In the genomic region with DNA sequence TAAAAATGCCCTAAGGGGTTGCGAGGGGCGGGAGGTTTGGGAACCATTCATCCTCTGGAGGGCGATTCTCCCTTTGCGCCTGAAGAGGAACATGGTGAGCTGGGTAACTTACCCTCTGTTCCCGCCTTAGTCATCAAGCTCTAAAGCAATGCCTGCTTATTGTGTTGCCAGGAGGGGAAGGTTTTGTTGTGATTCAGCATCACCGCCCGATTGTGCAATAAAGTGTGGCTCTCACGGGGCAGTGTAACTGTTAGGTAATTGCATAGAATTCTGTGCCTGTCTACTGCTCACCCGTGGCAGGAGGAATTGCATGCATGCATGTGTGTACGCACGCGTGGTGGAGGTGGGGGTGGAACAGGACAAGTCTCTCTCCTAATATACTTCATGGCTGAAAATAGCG, we compare ENCODE assay signal across 12 cellular contexts.
DNase-seq lines count a peak whose midpoint lies in the region; ATAC-seq and TF ChIP-seq lines count a peak whose summit lies in the region.
"Had no signal": no experiment of that assay in that cellular context is flagged by ENCODE, and none has a peak within 500 bp of the region (broad histone marks: within the 10 kb centered on the region; RNA-seq: fewer than 3 reads in every experiment).

No MANE protein-coding gene starts in this region.

- H3K36me3 ChIP-seq in ACC112 (ENCODE audit: insufficient read depth, low read length) (no peaks in the 10 kb centered on the region), hepatocyte (replicated peaks; ENCODE audit: insufficient read depth, low read depth) (no peaks in the 10 kb centered on the region)
- H3K36me3 ChIP-seq: BLaER1 treated with 17β-estradiol and CSF1 and Interleukin-3, amounts not matched to agents 10 nM and 100 nM had no signal

- H3K79me2 ChIP-seq in ACC112 (ENCODE audit: control insufficient read depth, insufficient read depth, low read length, unreplicated experiment) = no peaks in the 10 kb centered on the region
- no peaks in the 10 kb centered on the region for H3K79me2 ChIP-seq in hepatocyte

- H3K4me3 ChIP-seq in ACC112 (ENCODE audit: low read depth, low read length) (no peak overlapping the region), hepatocyte (no peak overlapping the region)
- H3K4me3 ChIP-seq: BLaER1 treated with 17β-estradiol and CSF1 and Interleukin-3, amounts not matched to agents 10 nM and 100 nM had no signal

- no peak for TF ChIP-seq CTCF in HFFc6 (IDR thresholded peaks at IDR 0.05)
- no peak for TF ChIP-seq CTCF in hepatocyte (IDR thresholded peaks at IDR 0.05; ENCODE audit: poor library complexity)

- H3K4me1 Mint-ChIP-seq in HFFc6 (ENCODE audit: low read depth) = peaks cover 7% of the 10 kb centered on the region
- peaks cover 3% of the 10 kb centered on the region for H3K4me1 Mint-ChIP-seq in T-helper 17 cell

- peak overlapping the region; percentile 40 for H2AFZ ChIP-seq in ACC112 (ENCODE audit: low read length, unreplicated experiment)
- no peak overlapping the region for H2AFZ ChIP-seq in hepatocyte

- H3K4me2 ChIP-seq in hepatocyte = no peak overlapping the region
- H3K4me2 ChIP-seq: SK-N-SH had no signal

- no peaks in the 10 kb centered on the region for H4K20me1 ChIP-seq in hepatocyte (ENCODE audit: insufficient read depth, poor library complexity, severe bottlenecking)
- H4K20me1 ChIP-seq: BLaER1 treated with 17β-estradiol and CSF1 and Interleukin-3, amounts not matched to agents 10 nM and 100 nM had no signal

- H3K27ac Mint-ChIP-seq in HFFc6 (peak overlapping the region; percentile 50), T-helper 17 cell (peak overlapping the region; percentile 79)

- H3K9me3 Mint-ChIP-seq in HFFc6 = no peaks in the 10 kb centered on the region

- H3K27me3 Mint-ChIP-seq in HFFc6 (ENCODE audit: insufficient read depth) (no peaks in the 10 kb centered on the region; the same call in none of the 2 replicates), T-helper 17 cell (no peaks in the 10 kb centered on the region)

- no peaks in the 10 kb centered on the region for H3K36me3 Mint-ChIP-seq in HFFc6 (ENCODE audit: low read depth)
- H3K36me3 Mint-ChIP-seq in T-helper 17 cell (ENCODE audit: low read depth) = no peaks in the 10 kb centered on the region

- no peak for ATAC-seq in T-helper 17 cell
- ATAC-seq in GM19395 (IDR thresholded peaks at IDR 0.05; ENCODE audit: unreplicated experiment) = no peak
- no peak for ATAC-seq in Right ventricle myocardium inferior

- intact Hi-C loops in Right ventricle myocardium inferior (cut with DNase I) = no loop called here

- H3K9me3 ChIP-seq in T-helper 17 cell (ENCODE audit: control insufficient read depth, low read length, poor library complexity, severe bottlenecking) (no peaks in the 10 kb centered on the region), hepatocyte (ENCODE audit: low read depth) (no peaks in the 10 kb centered on the region)
- H3K9me3 ChIP-seq: SK-N-SH had no signal

- peak overlapping the region; percentile 83 for H3K27ac ChIP-seq in ACC112 (ENCODE audit: low read depth, low read length)
- no peak overlapping the region for H3K27ac ChIP-seq in hepatocyte

- 83% methylated on average over 13 of the region's 13 CpGs for WGBS in hepatocyte (ENCODE audit: low lambda C conversion rate, missing lambda C conversion rate)

- H3K4me1 ChIP-seq in ACC112 (ENCODE audit: control insufficient read depth, insufficient read depth, low read length, unreplicated experiment) (peaks cover 5% of the 10 kb centered on the region), hepatocyte (ENCODE audit: insufficient read depth) (no peaks in the 10 kb centered on the region)

- no peaks in the 10 kb centered on the region for H3K9me2 ChIP-seq in hepatocyte (replicated peaks; ENCODE audit: insufficient read depth)
- H3K9me2 ChIP-seq: SK-N-SH had no signal

- H3K27me3 ChIP-seq in ACC112 (ENCODE audit: insufficient read depth, low read length) (no peaks in the 10 kb centered on the region), hepatocyte (no peaks in the 10 kb centered on the region)
- H3K27me3 ChIP-seq: BLaER1 treated with 17β-estradiol and CSF1 and Interleukin-3, amounts not matched to agents 10 nM and 100 nM had no signal

- H3K4me3 Mint-ChIP-seq in HFFc6 (no peak overlapping the region), T-helper 17 cell (no peak overlapping the region)

- DNase-seq in HFFc6 = peak; percentile 75
- no peak for DNase-seq in T-helper 17 cell
- peak; percentile 72 for DNase-seq in hepatocyte (ENCODE audit: low spot score)
- no peak for DNase-seq in stimulated activated naive CD4-positive, alpha-beta T cell treated with Interleukin-2 at 50 U/mL for 16 hours (lab: John Stamatoyannopoulos, UW)
- no peak for DNase-seq in NCI-H446 (lab: John Stamatoyannopoulos, UW)
- DNase-seq in Right ventricle myocardium inferior (ENCODE audit: missing footprints) = no peak
- DNase-seq: NCI-H2107, nucleus accumbens, SK-N-SH had no signal

Comparison
In these comparisons a context has a peak if more than half of its experiments do, and no peak if none do; other contexts are left out.
1. DNase-seq: peak in HFFc6 (single experiment) and hepatocyte (single experiment); none in T-helper 17 cell (0 of 3), stimulated activated naive CD4-positive, alpha-beta T cell treated with Interleukin-2 at 50 U/mL for 16 hours (single experiment), NCI-H446 (0 of 2) and Right ventricle myocardium inferior (single experiment).